ENCODE assay signal across 16 cellular contexts in the genomic region with DNA sequence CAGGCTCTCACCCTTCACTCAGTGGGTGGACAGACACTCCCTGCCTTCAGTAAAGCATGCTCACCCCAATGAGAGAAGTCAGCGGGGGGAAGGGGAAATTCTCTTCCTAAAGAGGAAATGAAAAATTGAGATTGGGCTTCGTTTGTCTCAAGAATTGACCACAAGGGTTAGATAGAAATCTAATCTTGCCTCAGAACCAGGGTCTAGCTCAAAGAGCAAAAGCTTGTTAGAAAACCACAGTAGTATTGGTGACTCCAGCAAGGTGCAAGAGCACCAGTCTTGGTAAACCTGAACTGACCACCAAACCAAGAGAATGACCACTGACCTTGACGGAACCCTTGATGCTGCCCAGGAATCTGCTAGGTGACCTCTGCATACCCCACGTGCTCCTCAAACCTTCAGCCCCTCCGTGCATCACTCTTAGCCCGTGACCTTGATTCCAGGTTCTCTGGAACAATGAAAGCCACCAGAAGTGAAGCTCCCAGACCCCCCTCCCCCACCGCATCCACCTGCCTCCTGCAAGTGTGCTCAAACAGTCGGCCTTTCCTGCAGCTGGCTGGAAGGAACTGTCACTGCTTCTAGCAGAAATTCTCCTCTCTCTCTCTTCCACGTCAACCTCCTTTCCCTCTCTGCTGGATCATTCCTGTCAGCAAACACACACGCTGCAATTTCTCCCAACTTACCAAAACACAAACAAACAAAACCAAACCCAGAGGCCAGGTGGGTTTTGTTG. TPM values are rescaled to one million over a fixed set of nuclear protein-coding genes. Genes with fewer than 3 reads are reported as not detected.
DNase-seq lines count a peak whose midpoint lies in the region; ATAC-seq, FAIRE-seq and TF ChIP-seq lines count a peak whose summit lies in the region.
"Had no signal": no experiment of that assay in that cellular context is flagged by ENCODE, and none has a peak within 500 bp of the region (broad histone marks: within the 10 kb centered on the region; RNA-seq: fewer than 3 reads in every experiment).

No MANE protein-coding gene starts in this region.

- H3K27ac ChIP-seq in CD4-positive, CD25-positive, alpha-beta regulatory T cell (ENCODE audit: insufficient read depth, low read length, poor library complexity, severe bottlenecking) = peak overlapping the region; percentile 47
- no peak overlapping the region for H3K27ac ChIP-seq in body of pancreas
- H3K27ac ChIP-seq: ovary, suprapubic skin had no signal

- H3K36me3 ChIP-seq in CD4-positive, CD25-positive, alpha-beta regulatory T cell (ENCODE audit: control insufficient read depth, insufficient read depth, low read length) = peaks cover 52% of the 10 kb centered on the region
- no peaks in the 10 kb centered on the region for H3K36me3 ChIP-seq in body of pancreas (replicated peaks in 1 of 2; ENCODE audit: insufficient read depth in 1 of 2, low read depth in 2 of 2)
- H3K36me3 ChIP-seq: ovary, suprapubic skin had no signal

- FAIRE-seq in GM12891 (lab: Jason Lieb, UNC) = peak; percentile 94

- POLR2A ChIA-PET in activated naive CD8-positive, alpha-beta T cell treated with anti-CD3 and anti-CD28 coated beads, Interleukin-2, amount 10 ng/mL, durations not matched to agents 7 days and 5 days (lab: Charles Lee) = interaction anchor here (1.3 kb wide), 1 partner anchor 24 kb away, joined by 5 read pairs; no protein-coding TSS in a partner anchor

- no peak overlapping the region for H3K4me3 ChIP-seq in CD4-positive, CD25-positive, alpha-beta regulatory T cell (ENCODE audit: low read depth, low read length)
- no peak overlapping the region for H3K4me3 ChIP-seq in body of pancreas
- H3K4me3 ChIP-seq: ovary, suprapubic skin had no signal

- H3K27me3 Mint-ChIP-seq in CD4-positive, CD25-positive, alpha-beta regulatory T cell = no peaks in the 10 kb centered on the region
- no peaks in the 10 kb centered on the region for H3K27me3 Mint-ChIP-seq in activated naive CD8-positive, alpha-beta T cell treated with anti-CD3 and anti-CD28 coated beads, Interleukin-2, amount 10 ng/mL, durations not matched to agents 7 days and 5 days

- DNase-seq in CD4-positive, CD25-positive, alpha-beta regulatory T cell = no peak
- DNase-seq in GM12891 (ENCODE audit: insufficient read length, low spot score) (peak; percentile 24), NCI-H146 treated with DMSO at 0.1 percent for 48 hours (lab: John Stamatoyannopoulos, UW; ENCODE audit: unreplicated experiment) (peak; percentile 4), body of pancreas (no peak)
- no peak for DNase-seq in activated naive CD8-positive, alpha-beta T cell treated with anti-CD3 and anti-CD28 coated beads, Interleukin-2, amount 10 ng/mL, durations not matched to agents 7 days and 5 days
- DNase-seq: caudate nucleus; NCI-H2081; ovary; stimulated activated CD4-positive, alpha-beta T cell treated with anti-CD3 and anti-CD28 coated beads, Interleukin-2, amount 100 ng/mL, for 48 hours had no signal

- H3K36me3 Mint-ChIP-seq in CD4-positive, CD25-positive, alpha-beta regulatory T cell = peaks cover 68% of the 10 kb centered on the region
- H3K36me3 Mint-ChIP-seq in activated naive CD8-positive, alpha-beta T cell treated with anti-CD3 and anti-CD28 coated beads, Interleukin-2, amount 10 ng/mL, durations not matched to agents 7 days and 5 days = peaks cover 76% of the 10 kb centered on the region

- peak overlapping the region in 1 of 4 donors; percentile 12 for H3K4me3 Mint-ChIP-seq in CD4-positive, CD25-positive, alpha-beta regulatory T cell
- peak overlapping the region; percentile 56 for H3K4me3 Mint-ChIP-seq in activated naive CD8-positive, alpha-beta T cell treated with anti-CD3 and anti-CD28 coated beads, Interleukin-2, amount 10 ng/mL, durations not matched to agents 7 days and 5 days

- no peak for ATAC-seq in CD4-positive, CD25-positive, alpha-beta regulatory T cell (ENCODE audit: low read depth in 2 of 2)
- ATAC-seq in activated naive CD8-positive, alpha-beta T cell treated with anti-CD3 and anti-CD28 coated beads, Interleukin-2, amount 10 ng/mL, durations not matched to agents 7 days and 5 days (ENCODE audit: low read depth) = no peak
- ATAC-seq in GM21825 (IDR thresholded peaks at IDR 0.05; ENCODE audit: unreplicated experiment) (no peak), HG03095 (IDR thresholded peaks at IDR 0.05; ENCODE audit: unreplicated experiment) (no peak), GM18873 (IDR thresholded peaks at IDR 0.05; ENCODE audit: low FRiP score, unreplicated experiment) (no peak), body of pancreas (no peak)
- ATAC-seq: HCT116, left colon had no signal

- peaks cover 0 to 1% (median 0%) of the 10 kb centered on the region in 7 donors for H3K9me3 Mint-ChIP-seq in CD4-positive, CD25-positive, alpha-beta regulatory T cell
- no peaks in the 10 kb centered on the region for H3K9me3 Mint-ChIP-seq in activated naive CD8-positive, alpha-beta T cell treated with anti-CD3 and anti-CD28 coated beads, Interleukin-2, amount 10 ng/mL, durations not matched to agents 7 days and 5 days

- H3K27me3 ChIP-seq in CD4-positive, CD25-positive, alpha-beta regulatory T cell (ENCODE audit: control insufficient read depth, insufficient read depth, low read length) = no peaks in the 10 kb centered on the region
- no peaks in the 10 kb centered on the region for H3K27me3 ChIP-seq in body of pancreas
- H3K27me3 ChIP-seq: ovary had no signal

- TF ChIP-seq POLR2A in GM12891 (IDR thresholded peaks at IDR 0.05; ENCODE audit: low read depth, low read length) = no peak
- TF ChIP-seq POLR2A in body of pancreas (IDR thresholded peaks at IDR 0.05) = no peak

- peak overlapping the region; percentile 49 to 90 (median 88) for H3K27ac Mint-ChIP-seq in CD4-positive, CD25-positive, alpha-beta regulatory T cell
- H3K27ac Mint-ChIP-seq in activated naive CD8-positive, alpha-beta T cell treated with anti-CD3 and anti-CD28 coated beads, Interleukin-2, amount 10 ng/mL, durations not matched to agents 7 days and 5 days = peak overlapping the region; percentile 83

- no peak for TF ChIP-seq CTCF in body of pancreas (IDR thresholded peaks at IDR 0.05)

- intact Hi-C loops in body of pancreas (cut with DNase I) = no loop called here

- WGBS in body of pancreas, 2 donors = 49 to 60% methylated on average over 9 to 10 of the region's 10 CpGs

- H3K9me3 ChIP-seq in CD4-positive, CD25-positive, alpha-beta regulatory T cell (ENCODE audit: control insufficient read depth in 2 of 2, low read length in 2 of 2) = no peaks in the 10 kb centered on the region
- no peaks in the 10 kb centered on the region for H3K9me3 ChIP-seq in body of pancreas
- H3K9me3 ChIP-seq: ovary, suprapubic skin had no signal

- H3K4me1 Mint-ChIP-seq in CD4-positive, CD25-positive, alpha-beta regulatory T cell = peaks cover 24 to 88% (median 68%) of the 10 kb centered on the region in 4 donors
- H3K4me1 Mint-ChIP-seq in activated naive CD8-positive, alpha-beta T cell treated with anti-CD3 and anti-CD28 coated beads, Interleukin-2, amount 10 ng/mL, durations not matched to agents 7 days and 5 days = peaks cover 90% of the 10 kb centered on the region

- H3K4me1 ChIP-seq in CD4-positive, CD25-positive, alpha-beta regulatory T cell (ENCODE audit: control insufficient read depth, insufficient read depth, low read length, poor library complexity, severe bottlenecking) = peaks cover 72% of the 10 kb centered on the region
- no peaks in the 10 kb centered on the region for H3K4me1 ChIP-seq in body of pancreas

TF ChIP-seq in GM12891, 5 proteins besides CTCF, POLR2A, EP300 and RAD21:
- TF ChIP-seq SPI1 (IDR thresholded peaks at IDR 0.05; ENCODE audit: low read depth, low read length) = peak; percentile 95
- TF ChIP-seq TAF1 (IDR thresholded peaks at IDR 0.05; ENCODE audit: low read depth, low read length) = no peak
- 0 out of 2 replicates have a peak, but pooled peaks have one; percentile 15 for TF ChIP-seq POU2F2 (IDR thresholded peaks at IDR 0.05; ENCODE audit: low read depth, low read length)

RNA-seq across cellular contexts. Expression of a gene that starts 3.1 kb away (rescaled TPM):
- 13.0 TPM for total RNA-seq in CD4-positive, CD25-positive, alpha-beta regulatory T cell
- polyA plus RNA-seq in CD4-positive, CD25-positive, alpha-beta regulatory T cell = 1 to 10 TPM in 3 of 4 donors, under 1 TPM in 1; 0.91 to 1.8 (median 1.5) TPM
- polyA plus RNA-seq in GM12891 (2012; ENCODE audit: low read depth, missing spikeins) = 0.06 TPM
- total RNA-seq in activated naive CD8-positive, alpha-beta T cell treated with anti-CD3 and anti-CD28 coated beads, Interleukin-2, amount 10 ng/mL, durations not matched to agents 7 days and 5 days = 1 to 10 TPM; 8.5 to 9.1 TPM
- not detected for total RNA-seq in body of pancreas
- total RNA-seq: fibroblast of villous mesenchyme, left colon, ovary had no signal
- polyA plus RNA-seq: ovary had no signal

RNA-seq across cellular contexts. Expression of a gene that starts 37.7 kb away (rescaled TPM):
- total RNA-seq in CD4-positive, CD25-positive, alpha-beta regulatory T cell = 3.2 TPM
- polyA plus RNA-seq in CD4-positive, CD25-positive, alpha-beta regulatory T cell = under 1 TPM in 3 of 4 donors, not detected in 1; 0.01 to 0.05 (median 0.03) TPM
- 0.01 TPM for polyA plus RNA-seq in GM12891 (2012; ENCODE audit: low read depth, missing spikeins)
- under 1 TPM; 0.20 to 0.30 TPM for total RNA-seq in activated naive CD8-positive, alpha-beta T cell treated with anti-CD3 and anti-CD28 coated beads, Interleukin-2, amount 10 ng/mL, durations not matched to agents 7 days and 5 days
- total RNA-seq in body of pancreas = 1 to 10 TPM; 8.9 to 9.1 TPM
- total RNA-seq: fibroblast of villous mesenchyme had no signal

RNA-seq across cellular contexts. Expression of a gene that starts 56.2 kb away (rescaled TPM):
- total RNA-seq in CD4-positive, CD25-positive, alpha-beta regulatory T cell = 160 TPM
- 10 to 100 TPM; 48.9 to 79.2 (median 52.2) TPM for polyA plus RNA-seq in CD4-positive, CD25-positive, alpha-beta regulatory T cell
- 1.6 TPM for polyA plus RNA-seq in GM12891 (2012; ENCODE audit: low read depth, missing spikeins)
- total RNA-seq in activated naive CD8-positive, alpha-beta T cell treated with anti-CD3 and anti-CD28 coated beads, Interleukin-2, amount 10 ng/mL, durations not matched to agents 7 days and 5 days = 100 to 1,000 TPM; 263 to 266 TPM
- total RNA-seq in body of pancreas = under 1 TPM; 0.78 to 0.99 TPM

Comparison
In these comparisons a context has a peak if more than half of its experiments do, and no peak if none do; other contexts are left out.
1. DNase-seq: peak in GM12891 (single experiment) and NCI-H146 treated with DMSO at 0.1 percent for 48 hours (single experiment); none in CD4-positive, CD25-positive, alpha-beta regulatory T cell (0 of 3), activated naive CD8-positive, alpha-beta T cell treated with anti-CD3 and anti-CD28 coated beads, Interleukin-2, amount 10 ng/mL, durations not matched to agents 7 days and 5 days (single experiment) and body of pancreas (0 of 4).
2. RNA of a gene that starts 3.1 kb away (total RNA-seq): 13.0 TPM in CD4-positive, CD25-positive, alpha-beta regulatory T cell (single experiment) and 8.5 to 9.1 TPM in activated naive CD8-positive, alpha-beta T cell treated with anti-CD3 and anti-CD28 coated beads, Interleukin-2, amount 10 ng/mL, durations not matched to agents 7 days and 5 days; not detected in body of pancreas; every median in the first group is over 4 times any median in the second.
3. RNA of a gene that starts 56.2 kb away (total RNA-seq): 263 to 266 TPM in activated naive CD8-positive, alpha-beta T cell treated with anti-CD3 and anti-CD28 coated beads, Interleukin-2, amount 10 ng/mL, durations not matched to agents 7 days and 5 days and 160 TPM in CD4-positive, CD25-positive, alpha-beta regulatory T cell (single experiment); 0.78 to 0.99 TPM in body of pancreas; every median in the first group is over 10 times any median in the second.